In the genomic region with DNA sequence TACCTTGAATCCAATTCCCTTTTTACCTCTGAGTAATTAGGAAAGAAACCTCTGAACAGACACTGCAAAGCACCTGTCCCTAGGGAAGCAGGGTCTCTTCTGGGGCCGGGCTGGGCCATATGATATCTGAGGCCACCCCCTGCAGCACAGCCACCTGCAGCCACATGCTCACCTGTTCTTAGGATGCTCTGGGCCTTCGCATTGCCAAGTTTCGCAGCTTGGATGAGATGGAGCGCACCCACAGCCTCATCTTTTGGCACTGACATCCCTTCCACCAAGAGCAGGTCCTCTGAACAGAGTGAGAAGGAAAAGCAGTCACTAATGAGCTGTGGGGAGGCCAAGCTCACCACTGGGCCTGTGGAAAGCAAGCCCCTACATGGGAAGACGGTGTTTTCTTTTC, we compare ENCODE assay signal across 15 cellular contexts. TPM values are rescaled to one million over a fixed set of nuclear protein-coding genes. Genes with fewer than 3 reads are reported as not detected.
DNase-seq lines count a peak whose midpoint lies in the region; ATAC-seq lines count a peak whose summit lies in the region.
"Had no signal": no experiment of that assay in that cellular context is flagged by ENCODE, and none has a peak within 500 bp of the region (broad histone marks: within the 10 kb centered on the region; RNA-seq: fewer than 3 reads in every experiment).

No MANE protein-coding gene starts in this region.

- H3K9me3 ChIP-seq in neuronal stem cell (replicated peaks in 1 of 2; ENCODE audit: control insufficient read depth in 2 of 2, insufficient read depth in 1 of 2, low read depth in 1 of 2, low read length in 2 of 2): peaks cover 4 to 8% of the 10 kb centered on the region in 2 donors
- H3K9me3 ChIP-seq: transverse colon had no signal

- no CpG with 5 or more reads among the region's 5 CpGs for WGBS in neuronal stem cell (ENCODE audit: extremely low coverage in 2 of 2, insufficient read length in 2 of 2, insufficient replicate concordance in 1 of 2), 2 donors

- H4K91ac ChIP-seq in neuronal stem cell (ENCODE audit: low read depth, low read length, poor library complexity): no peak overlapping the region

- H3K36me3 ChIP-seq in neuronal stem cell (replicated peaks in 1 of 2; ENCODE audit: control insufficient read depth in 2 of 2, insufficient read depth in 2 of 2, low read length in 2 of 2): peaks cover 45 to 94% of the 10 kb centered on the region in 2 donors

- CTCF ChIA-PET in activated CD8-positive, alpha-beta memory T cell treated with anti-CD3 and anti-CD28 coated beads, Interleukin-2, amount 10 ng/mL, durations not matched to agents 7 days and 5 days (lab: Charles Lee): interaction anchor here (1.2 kb wide), 1 partner anchor 10 kb away, joined by 3 read pairs; no protein-coding TSS in a partner anchor

- H3K18ac ChIP-seq in neuronal stem cell (ENCODE audit: low read length): no peak overlapping the region

- no peaks in the 10 kb centered on the region for H3K27me3 Mint-ChIP-seq in activated CD8-positive, alpha-beta memory T cell treated with anti-CD3 and anti-CD28 coated beads, Interleukin-2, amount 10 ng/mL, durations not matched to agents 7 days and 5 days
- H3K27me3 Mint-ChIP-seq in activated naive CD8-positive, alpha-beta T cell treated with anti-CD3 and anti-CD28 coated beads, Interleukin-2, amount 10 ng/mL, durations not matched to agents 7 days and 5 days: no peaks in the 10 kb centered on the region

- peaks cover 7% of the 10 kb centered on the region for H3K9me3 Mint-ChIP-seq in activated CD8-positive, alpha-beta memory T cell treated with anti-CD3 and anti-CD28 coated beads, Interleukin-2, amount 10 ng/mL, durations not matched to agents 7 days and 5 days (ENCODE audit: low read depth)
- peaks cover 6% of the 10 kb centered on the region for H3K9me3 Mint-ChIP-seq in activated naive CD8-positive, alpha-beta T cell treated with anti-CD3 and anti-CD28 coated beads, Interleukin-2, amount 10 ng/mL, durations not matched to agents 7 days and 5 days

- no peak overlapping the region for H4K8ac ChIP-seq in neuronal stem cell (ENCODE audit: low read depth, low read length)

- no peak overlapping the region for H2BK5ac ChIP-seq in neuronal stem cell (ENCODE audit: low read length)

- H3K4me3 ChIP-seq in neuronal stem cell (ENCODE audit: low read length in 2 of 2): no peak overlapping the region
- H3K4me3 ChIP-seq: transverse colon had no signal

- H3K9ac ChIP-seq in neuronal stem cell (ENCODE audit: low read depth, low read length, poor library complexity): no peak overlapping the region

- POLR2A ChIA-PET in activated naive CD8-positive, alpha-beta T cell treated with anti-CD3 and anti-CD28 coated beads, Interleukin-2, amount 10 ng/mL, durations not matched to agents 7 days and 5 days (lab: Charles Lee): interaction anchor here (0.9 to 2.8 kb wide), 2 partner anchors 27 to 40 kb away, joined by 3 to 16 read pairs; a partner anchor contains a TSS

- H3K27me3 ChIP-seq in neuronal stem cell (ENCODE audit: control insufficient read depth in 3 of 3, insufficient read depth in 3 of 3, low read depth in 1 of 3, low read length in 3 of 3): no peaks in the 10 kb centered on the region
- H3K27me3 ChIP-seq: transverse colon had no signal

- no peak overlapping the region for H2BK15ac ChIP-seq in neuronal stem cell (ENCODE audit: low read length)

- H3K4ac ChIP-seq in neuronal stem cell (ENCODE audit: low read length): no peak overlapping the region

- DNase-seq in activated CD8-positive, alpha-beta memory T cell treated with anti-CD3 and anti-CD28 coated beads, Interleukin-2, amount 10 ng/mL, durations not matched to agents 7 days and 5 days: peak; percentile 45
- DNase-seq in activated CD8-positive, alpha-beta memory T cell treated with anti-CD3 and anti-CD28 coated beads, Interleukin-2, amount 50 U/mL, for 48 hours: no peak
- DNase-seq in NCI-H2171 (lab: John Stamatoyannopoulos, UW) (peak; percentile 68), neuronal stem cell (ENCODE audit: low spot score) (no peak), HUDEP-2 (lab: John Stamatoyannopoulos, UW; ENCODE audit: unreplicated experiment in 76 of 76) (no peak)
- DNase-seq in activated naive CD8-positive, alpha-beta T cell treated with anti-CD3 and anti-CD28 coated beads, Interleukin-2, amount 10 ng/mL, durations not matched to agents 7 days and 5 days: peak; percentile 45
- DNase-seq: activated CD4-positive, CD25-positive, alpha-beta regulatory T cell treated with anti-CD3 and anti-CD28 coated beads, Interleukin-2, amount 50 U/mL, for 72 hours; Caco-2; effector CD8-positive, alpha-beta T cell; HFFc6; NCI-H748 treated with DMSO at 0.1 percent for 48 hours; transverse colon had no signal

- H3K27ac ChIP-seq in neuronal stem cell (replicated peaks; ENCODE audit: low read length): no peak overlapping the region
- H3K27ac ChIP-seq: transverse colon had no signal

- peak overlapping the region; percentile 4 for H2BK12ac ChIP-seq in neuronal stem cell (ENCODE audit: low read length)

- peaks cover 65% of the 10 kb centered on the region for H3K36me3 Mint-ChIP-seq in activated CD8-positive, alpha-beta memory T cell treated with anti-CD3 and anti-CD28 coated beads, Interleukin-2, amount 10 ng/mL, durations not matched to agents 7 days and 5 days
- peaks cover 55% of the 10 kb centered on the region for H3K36me3 Mint-ChIP-seq in activated naive CD8-positive, alpha-beta T cell treated with anti-CD3 and anti-CD28 coated beads, Interleukin-2, amount 10 ng/mL, durations not matched to agents 7 days and 5 days

- no peak overlapping the region for H2AFZ ChIP-seq in neuronal stem cell (ENCODE audit: low read length)

- H3K4me3 Mint-ChIP-seq in activated CD8-positive, alpha-beta memory T cell treated with anti-CD3 and anti-CD28 coated beads, Interleukin-2, amount 10 ng/mL, durations not matched to agents 7 days and 5 days: peak overlapping the region; percentile 23
- peak overlapping the region; percentile 44 for H3K4me3 Mint-ChIP-seq in activated naive CD8-positive, alpha-beta T cell treated with anti-CD3 and anti-CD28 coated beads, Interleukin-2, amount 10 ng/mL, durations not matched to agents 7 days and 5 days
- H3K4me3 Mint-ChIP-seq: brain, HFFc6 had no signal

- H3K79me1 ChIP-seq in neuronal stem cell (ENCODE audit: low read depth, low read length): peaks cover 1% of the 10 kb centered on the region

- ATAC-seq in activated CD8-positive, alpha-beta memory T cell treated with anti-CD3 and anti-CD28 coated beads, Interleukin-2, amount 10 ng/mL, durations not matched to agents 7 days and 5 days: no peak
- ATAC-seq in activated naive CD8-positive, alpha-beta T cell treated with anti-CD3 and anti-CD28 coated beads, Interleukin-2, amount 10 ng/mL, durations not matched to agents 7 days and 5 days (ENCODE audit: low read depth): no peak
- no peak for ATAC-seq in HG02973 (IDR thresholded peaks at IDR 0.05; ENCODE audit: unreplicated experiment)
- ATAC-seq in HG03175 (IDR thresholded peaks at IDR 0.05; ENCODE audit: unreplicated experiment): no peak

- H3K4me2 ChIP-seq in neuronal stem cell (ENCODE audit: insufficient read depth, low read length, poor library complexity, severe bottlenecking): no peak overlapping the region

- no peak overlapping the region for H2AK5ac ChIP-seq in neuronal stem cell (ENCODE audit: low read depth, low read length)

- no peak overlapping the region for H3K14ac ChIP-seq in neuronal stem cell (ENCODE audit: low read length)

- peaks cover 50% of the 10 kb centered on the region for H3K4me1 Mint-ChIP-seq in activated CD8-positive, alpha-beta memory T cell treated with anti-CD3 and anti-CD28 coated beads, Interleukin-2, amount 10 ng/mL, durations not matched to agents 7 days and 5 days
- peaks cover 41% of the 10 kb centered on the region for H3K4me1 Mint-ChIP-seq in activated naive CD8-positive, alpha-beta T cell treated with anti-CD3 and anti-CD28 coated beads, Interleukin-2, amount 10 ng/mL, durations not matched to agents 7 days and 5 days

- no peak overlapping the region for H2BK120ac ChIP-seq in neuronal stem cell (ENCODE audit: low read depth, low read length)

- no peak overlapping the region for H3K23ac ChIP-seq in neuronal stem cell (ENCODE audit: low read depth, low read length, poor library complexity)

- H3K4me1 ChIP-seq in neuronal stem cell (ENCODE audit: control insufficient read depth in 2 of 2, insufficient read depth in 1 of 2, low read depth in 1 of 2, low read length in 2 of 2): no peaks in the 10 kb centered on the region
- H3K4me1 ChIP-seq: Caco-2 had no signal

- peak overlapping the region; percentile 82 for H3K27ac Mint-ChIP-seq in activated CD8-positive, alpha-beta memory T cell treated with anti-CD3 and anti-CD28 coated beads, Interleukin-2, amount 10 ng/mL, durations not matched to agents 7 days and 5 days
- H3K27ac Mint-ChIP-seq in activated naive CD8-positive, alpha-beta T cell treated with anti-CD3 and anti-CD28 coated beads, Interleukin-2, amount 10 ng/mL, durations not matched to agents 7 days and 5 days: peak overlapping the region; percentile 79

RNA-seq across cellular contexts. Expression of a gene that starts 27.3 kb away (rescaled TPM):
- 100 to 1,000 TPM; 156 to 177 TPM for total RNA-seq in activated CD8-positive, alpha-beta memory T cell treated with anti-CD3 and anti-CD28 coated beads, Interleukin-2, amount 10 ng/mL, durations not matched to agents 7 days and 5 days
- 100 to 1,000 TPM; 119 to 123 TPM for total RNA-seq in activated naive CD8-positive, alpha-beta T cell treated with anti-CD3 and anti-CD28 coated beads, Interleukin-2, amount 10 ng/mL, durations not matched to agents 7 days and 5 days
- 191 TPM for polyA plus RNA-seq in neuronal stem cell (2013, experiment 1 of 2)
- 183 TPM for polyA plus RNA-seq in neuronal stem cell (2013, experiment 2 of 2)

RNA-seq across cellular contexts. Expression of a gene that starts 40.2 kb away (rescaled TPM):
- 10 to 100 TPM; 17.3 to 19.6 TPM for total RNA-seq in activated CD8-positive, alpha-beta memory T cell treated with anti-CD3 and anti-CD28 coated beads, Interleukin-2, amount 10 ng/mL, durations not matched to agents 7 days and 5 days
- 10 to 100 TPM; 16.3 to 17.1 TPM for total RNA-seq in activated naive CD8-positive, alpha-beta T cell treated with anti-CD3 and anti-CD28 coated beads, Interleukin-2, amount 10 ng/mL, durations not matched to agents 7 days and 5 days
- 13.5 TPM for polyA plus RNA-seq in neuronal stem cell (2013, experiment 1 of 2)
- 13.8 TPM for polyA plus RNA-seq in neuronal stem cell (2013, experiment 2 of 2)

RNA-seq across cellular contexts. Expression of a gene that starts 48.8 kb away (rescaled TPM):
- total RNA-seq in activated CD8-positive, alpha-beta memory T cell treated with anti-CD3 and anti-CD28 coated beads, Interleukin-2, amount 10 ng/mL, durations not matched to agents 7 days and 5 days: under 1 TPM in 1 of 2 experiments, not detected in 1; 0.15 TPM
- total RNA-seq in activated naive CD8-positive, alpha-beta T cell treated with anti-CD3 and anti-CD28 coated beads, Interleukin-2, amount 10 ng/mL, durations not matched to agents 7 days and 5 days: under 1 TPM; 0.14 to 0.26 TPM
- polyA plus RNA-seq in neuronal stem cell (2013, experiment 1 of 2): 0.03 TPM
- polyA plus RNA-seq in neuronal stem cell (2013, experiment 2 of 2): 0.03 TPM
- total RNA-seq: Caco-2, transverse colon had no signal

Comparison
In these comparisons a context has a peak if more than half of its experiments do, and no peak if none do; other contexts are left out.
1. DNase-seq: peak in activated CD8-positive, alpha-beta memory T cell treated with anti-CD3 and anti-CD28 coated beads, Interleukin-2, amount 10 ng/mL, durations not matched to agents 7 days and 5 days (single experiment), NCI-H2171 (single experiment) and activated naive CD8-positive, alpha-beta T cell treated with anti-CD3 and anti-CD28 coated beads, Interleukin-2, amount 10 ng/mL, durations not matched to agents 7 days and 5 days (single experiment); none in activated CD8-positive, alpha-beta memory T cell treated with anti-CD3 and anti-CD28 coated beads, Interleukin-2, amount 50 U/mL, for 48 hours (single experiment), neuronal stem cell (single experiment) and HUDEP-2 (0 of 76).